Comparison of ENCODE assay signal across 11 cellular contexts in the genomic region with DNA sequence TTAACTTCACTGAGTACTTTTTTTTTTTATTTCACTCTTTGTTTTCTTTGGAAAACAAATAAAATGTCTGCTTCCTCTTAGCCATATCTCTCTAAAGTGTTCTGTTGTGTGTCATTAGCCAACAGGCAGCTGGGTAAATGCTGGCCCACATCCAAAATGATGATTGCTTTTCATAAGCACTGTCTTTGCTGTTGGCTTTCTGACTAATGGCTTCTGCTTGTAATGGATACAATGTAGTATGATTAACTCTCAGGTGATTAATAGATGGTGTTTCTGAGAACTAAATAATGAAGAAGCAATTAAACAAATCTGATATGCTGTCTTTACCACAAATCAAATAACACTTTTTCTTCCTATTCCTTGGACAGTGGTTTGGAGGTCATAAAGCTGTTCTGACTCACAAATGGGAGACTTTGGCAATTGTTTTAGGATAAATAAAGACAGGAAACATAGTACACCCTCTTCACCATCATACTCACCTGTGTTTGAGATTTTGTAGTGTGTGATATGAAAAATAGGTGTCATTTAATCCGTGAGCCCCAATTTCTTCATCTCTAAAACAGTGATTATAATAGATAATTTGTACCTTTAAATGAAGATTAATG.
DNase-seq lines count a peak whose midpoint lies in the region; TF ChIP-seq lines count a peak whose summit lies in the region.
"Had no signal": no experiment of that assay in that cellular context is flagged by ENCODE, and none has a peak within 500 bp of the region (broad histone marks: within the 10 kb centered on the region; RNA-seq: fewer than 3 reads in every experiment).

No MANE protein-coding gene starts in this region.

- H3K27ac ChIP-seq in mesendoderm (ENCODE audit: low read depth, low read length), result no peak overlapping the region

- no peaks in the 10 kb centered on the region for H3K4me1 ChIP-seq in mesendoderm (ENCODE audit: control insufficient read depth, low read depth, low read length)

- H3K9me3 Mint-ChIP-seq in progenitor cell of endocrine pancreas (ENCODE audit: low read depth), result no peaks in the 10 kb centered on the region

- H3K4me1 Mint-ChIP-seq in progenitor cell of endocrine pancreas (ENCODE audit: low read depth), result no peaks in the 10 kb centered on the region
- H3K4me1 Mint-ChIP-seq: natural killer cell had no signal

- H3K9ac ChIP-seq in mesendoderm (ENCODE audit: low read length), result no peak overlapping the region

- no peak overlapping the region for H3K27ac Mint-ChIP-seq in progenitor cell of endocrine pancreas
- H3K27ac Mint-ChIP-seq: effector memory CD8-positive, alpha-beta T cell; natural killer cell had no signal

- no peaks in the 10 kb centered on the region for H3K27me3 ChIP-seq in mesendoderm (ENCODE audit: insufficient read depth, low read length, poor library complexity)

- no peak overlapping the region for H3K56ac ChIP-seq in mesendoderm (ENCODE audit: low read length)

- H3K4me3 ChIP-seq in cardiac fibroblast (replicated peaks in 1 of 2; ENCODE audit: low read depth in 2 of 2, low read length in 2 of 2) (no peak overlapping the region), mesendoderm (ENCODE audit: low read length) (no peak overlapping the region)

- TF ChIP-seq CTCF in cardiac fibroblast (IDR thresholded peaks at IDR 0.05; ENCODE audit: low read depth, low read length), result no peak
- no peak for TF ChIP-seq CTCF in progenitor cell of endocrine pancreas (IDR thresholded peaks at IDR 0.05; ENCODE audit: unreplicated experiment)

- H2BK120ac ChIP-seq in mesendoderm (ENCODE audit: low read depth, low read length), result no peak overlapping the region

- H4K8ac ChIP-seq in mesendoderm (ENCODE audit: low read depth, low read length), result no peak overlapping the region

- no peak overlapping the region for H3K23ac ChIP-seq in mesendoderm (ENCODE audit: low read length)

- H2BK5ac ChIP-seq in mesendoderm (ENCODE audit: low read length), result no peak overlapping the region

- no peak overlapping the region for H3K4ac ChIP-seq in mesendoderm (ENCODE audit: low read depth, low read length)

- no peaks in the 10 kb centered on the region for H3K79me1 ChIP-seq in mesendoderm (ENCODE audit: low read length)

- H2AK5ac ChIP-seq in mesendoderm (ENCODE audit: low read length), result no peak overlapping the region

- H3K4me3 Mint-ChIP-seq in progenitor cell of endocrine pancreas (ENCODE audit: low read depth), result no peak overlapping the region
- H3K4me3 Mint-ChIP-seq: effector memory CD8-positive, alpha-beta T cell; natural killer cell had no signal

- H3K18ac ChIP-seq in mesendoderm (ENCODE audit: low read length), result no peak overlapping the region

- no peak overlapping the region for H2BK15ac ChIP-seq in mesendoderm (replicated peaks; ENCODE audit: low read depth)

- H3K79me2 ChIP-seq in mesendoderm (ENCODE audit: control insufficient read depth, insufficient read depth, low read length), result no peaks in the 10 kb centered on the region

- no peaks in the 10 kb centered on the region for H3K36me3 Mint-ChIP-seq in progenitor cell of endocrine pancreas (ENCODE audit: insufficient read depth)
- H3K36me3 Mint-ChIP-seq: natural killer cell had no signal

- DNase-seq in HS-27A (ENCODE audit: low read depth), result peak; percentile 8
- DNase-seq in NCI-H2196 treated with DMSO at 0.1 percent for 48 hours (lab: John Stamatoyannopoulos, UW; ENCODE audit: unreplicated experiment), result peak; percentile 95
- DNase-seq in cardiac fibroblast (ENCODE audit: low read depth in 2 of 2), result peak; percentile 84 to 96
- peak; percentile 93 for DNase-seq in renal cortical epithelial cell (ENCODE audit: low read depth)
- no peak for DNase-seq in GDM1 (lab: John Stamatoyannopoulos, UW)
- DNase-seq in progenitor cell of endocrine pancreas (ENCODE audit: low spot score, unreplicated experiment), result no peak
- DNase-seq in stimulated activated naive CD4-positive, alpha-beta T cell treated with Interleukin-2 at 50 U/mL for 16 hours (lab: John Stamatoyannopoulos, UW), result no peak
- DNase-seq in mesendoderm, result no peak
- DNase-seq: effector memory CD8-positive, alpha-beta T cell; natural killer cell; NCI-H526 treated with DMSO at 0.1 percent for 48 hours had no signal

- H4K5ac ChIP-seq in mesendoderm (ENCODE audit: low read length), result no peak overlapping the region

- no peaks in the 10 kb centered on the region for H3K36me3 ChIP-seq in mesendoderm (ENCODE audit: control insufficient read depth, insufficient read depth, low read length)

- WGBS in mesendoderm (ENCODE audit: extremely low coverage, insufficient coverage, low lambda C conversion rate), result no CpG with 5 or more reads among the region's 1 CpG

- H3K27me3 Mint-ChIP-seq in progenitor cell of endocrine pancreas, result no peaks in the 10 kb centered on the region
- H3K27me3 Mint-ChIP-seq: effector memory CD8-positive, alpha-beta T cell had no signal

- no peak overlapping the region for H3K4me2 ChIP-seq in mesendoderm (ENCODE audit: low read length)

Comparison
In these comparisons a context has a peak if more than half of its experiments do, and no peak if none do; other contexts are left out.
1. DNase-seq: peak in HS-27A (single experiment), NCI-H2196 treated with DMSO at 0.1 percent for 48 hours (single experiment), cardiac fibroblast (2 of 2) and renal cortical epithelial cell (single experiment); none in GDM1 (single experiment), progenitor cell of endocrine pancreas (single experiment), stimulated activated naive CD4-positive, alpha-beta T cell treated with Interleukin-2 at 50 U/mL for 16 hours (single experiment) and mesendoderm (single experiment).